15 cellular contexts compared by ENCODE assay signal in genomic region chr1:207234690-207235089, GRCh38.
DNase-seq lines count a peak whose midpoint lies in the region; ATAC-seq and TF ChIP-seq lines count a peak whose summit lies in the region.
"Had no signal": no experiment of that assay in that cellular context is flagged by ENCODE, and none has a peak within 500 bp of the region (broad histone marks: within the 10 kb centered on the region; RNA-seq: fewer than 3 reads in every experiment).

No MANE protein-coding gene starts in this region.

- H3K9me3 ChIP-seq in mammary epithelial cell (replicated peaks; ENCODE audit: insufficient read depth, low read length) (no peaks in the 10 kb centered on the region), breast epithelium (no peaks in the 10 kb centered on the region), PC-3 (ENCODE audit: low read length) (no peaks in the 10 kb centered on the region)
- H3K9me3 ChIP-seq: A549 had no signal

- DNase-seq in mammary epithelial cell = no peak
- DNase-seq in breast epithelium (ENCODE audit: low spot score in 2 of 2) = no peak
- no peak for DNase-seq in PC-3
- DNase-seq in type B pancreatic cell (ENCODE audit: extremely low spot score, unreplicated experiment) = no peak
- no peak for DNase-seq in activated naive CD4-positive, alpha-beta T cell treated with anti-CD3 and anti-CD28 coated beads, Interleukin-2, amount 10 ng/mL, durations not matched to agents 7 days and 5 days
- DNase-seq: 8988T; C1 segment of cervical spinal cord; CD4-positive, alpha-beta memory T cell; COR-L47; DMS153; DND-41; GOT3 had no signal

- H4K20me1 ChIP-seq in mammary epithelial cell (ENCODE audit: insufficient read depth, low read length) = no peaks in the 10 kb centered on the region
- no peaks in the 10 kb centered on the region for H4K20me1 ChIP-seq in PC-3 (ENCODE audit: low read length)

- intact Hi-C loops in mammary epithelial cell (cut with micrococcal nuclease) = no loop called here
- intact Hi-C loops in breast epithelium (cut with DNase I; ENCODE audit: low total_unique reads) = no loop called here
- intact Hi-C loops in PC-3 (cut with micrococcal nuclease) = no loop called here

- TF ChIP-seq CTCF in mammary epithelial cell (conservative IDR thresholded peaks at IDR 0.05 in 1 of 2, IDR thresholded peaks at IDR 0.05 in 1 of 2; ENCODE audit: extremely low read depth in 1 of 2, insufficient read depth in 1 of 2, low read depth in 1 of 2, low read length in 2 of 2) (no peak), breast epithelium (IDR thresholded peaks at IDR 0.05) (no peak), PC-3 (conservative IDR thresholded peaks at IDR 0.05; ENCODE audit: low read depth, low read length) (no peak), type B pancreatic cell (conservative IDR thresholded peaks at IDR 0.05) (no peak)

- H3K4me2 ChIP-seq in mammary epithelial cell (ENCODE audit: insufficient read depth, low read depth, low read length) = no peak overlapping the region
- no peak overlapping the region for H3K4me2 ChIP-seq in PC-3 (ENCODE audit: low read length)
- H3K4me2 ChIP-seq: A549 had no signal

- no peak overlapping the region for H3K4me3 Mint-ChIP-seq in type B pancreatic cell
- no peak overlapping the region for H3K4me3 Mint-ChIP-seq in activated naive CD4-positive, alpha-beta T cell treated with anti-CD3 and anti-CD28 coated beads, Interleukin-2, amount 10 ng/mL, durations not matched to agents 7 days and 5 days
- H3K4me3 Mint-ChIP-seq: CD4-positive, alpha-beta memory T cell had no signal

- H3K9ac ChIP-seq in mammary epithelial cell (ENCODE audit: insufficient read depth, low read length) = no peak overlapping the region
- H3K9ac ChIP-seq in PC-3 (ENCODE audit: low read length) = no peak overlapping the region

- H3F3A ChIP-seq in PC-3 (ENCODE audit: low read length, unreplicated experiment) = no peaks in the 10 kb centered on the region

- H3K4me3 ChIP-seq in mammary epithelial cell (replicated peaks in 1 of 3; ENCODE audit: insufficient read depth in 1 of 3, low read depth in 2 of 3, low read length in 3 of 3) = no peak overlapping the region
- H3K4me3 ChIP-seq in breast epithelium = no peak overlapping the region
- no peak overlapping the region for H3K4me3 ChIP-seq in PC-3 (ENCODE audit: low read length)
- H3K4me3 ChIP-seq: A549, HAP-1 had no signal

- dilution Hi-C loops in mammary epithelial cell (cut with HindIII; ENCODE audit: low sequenced_read_pairs) = no loop called here

- no peaks in the 10 kb centered on the region for H3K4me1 Mint-ChIP-seq in type B pancreatic cell (ENCODE audit: unreplicated experiment)
- H3K4me1 Mint-ChIP-seq in activated naive CD4-positive, alpha-beta T cell treated with anti-CD3 and anti-CD28 coated beads, Interleukin-2, amount 10 ng/mL, durations not matched to agents 7 days and 5 days = no peaks in the 10 kb centered on the region
- H3K4me1 Mint-ChIP-seq: CD4-positive, alpha-beta memory T cell had no signal

- no peaks in the 10 kb centered on the region for H3K9me2 ChIP-seq in PC-3 (replicated peaks; ENCODE audit: low read length)

- POLR2A ChIA-PET in PC-3 (lab: Charles Lee; ENCODE audit: unreplicated experiment) = no interaction called here

- H3K27ac ChIP-seq in mammary epithelial cell (ENCODE audit: insufficient read depth, low read depth, low read length) (no peak overlapping the region), breast epithelium (no peak overlapping the region), PC-3 (ENCODE audit: low read length) (no peak overlapping the region)
- H3K27ac ChIP-seq: A549 had no signal

- H3K27me3 ChIP-seq in mammary epithelial cell (ENCODE audit: insufficient read depth, low read length) (no peaks in the 10 kb centered on the region), breast epithelium (no peaks in the 10 kb centered on the region), PC-3 (ENCODE audit: low read length) (no peaks in the 10 kb centered on the region)

- H3K4me1 ChIP-seq in mammary epithelial cell (ENCODE audit: insufficient read depth, low read length) (peaks cover 10% of the 10 kb centered on the region), breast epithelium (no peaks in the 10 kb centered on the region), PC-3 (ENCODE audit: insufficient read depth, low read length) (peaks cover 13% of the 10 kb centered on the region)
- H3K4me1 ChIP-seq: HAP-1 had no signal

- CTCF ChIA-PET in mammary epithelial cell (lab: Charles Lee; ENCODE audit: low non-redundant PET) (no interaction called here), PC-3 (lab: Charles Lee) (no interaction called here)
- CTCF ChIA-PET in activated naive CD4-positive, alpha-beta T cell treated with anti-CD3 and anti-CD28 coated beads, Interleukin-2, amount 10 ng/mL, durations not matched to agents 7 days and 5 days (lab: Charles Lee) = no interaction called here

- peaks cover under 1% of the 10 kb centered on the region for H3K27me3 Mint-ChIP-seq in type B pancreatic cell
- no peaks in the 10 kb centered on the region for H3K27me3 Mint-ChIP-seq in activated naive CD4-positive, alpha-beta T cell treated with anti-CD3 and anti-CD28 coated beads, Interleukin-2, amount 10 ng/mL, durations not matched to agents 7 days and 5 days

- ATAC-seq in PC-3 (peak; percentile 54), GM21423 (IDR thresholded peaks at IDR 0.05; ENCODE audit: unreplicated experiment) (no peak)
- ATAC-seq: A549 had no signal

- H3K36me3 ChIP-seq in mammary epithelial cell (ENCODE audit: insufficient read depth, low read length) (no peaks in the 10 kb centered on the region), breast epithelium (no peaks in the 10 kb centered on the region), PC-3 (ENCODE audit: low read depth, low read length) (no peaks in the 10 kb centered on the region)
- H3K36me3 ChIP-seq: HAP-1 had no signal

- no peaks in the 10 kb centered on the region for H3K9me3 Mint-ChIP-seq in type B pancreatic cell
- peaks cover 3% of the 10 kb centered on the region for H3K9me3 Mint-ChIP-seq in activated naive CD4-positive, alpha-beta T cell treated with anti-CD3 and anti-CD28 coated beads, Interleukin-2, amount 10 ng/mL, durations not matched to agents 7 days and 5 days

- no peak for TF ChIP-seq POLR2A in breast epithelium (IDR thresholded peaks at IDR 0.05)

- peak overlapping the region; percentile 51 for H3K27ac Mint-ChIP-seq in type B pancreatic cell
- no peak overlapping the region for H3K27ac Mint-ChIP-seq in activated naive CD4-positive, alpha-beta T cell treated with anti-CD3 and anti-CD28 coated beads, Interleukin-2, amount 10 ng/mL, durations not matched to agents 7 days and 5 days

- H3K36me3 Mint-ChIP-seq in type B pancreatic cell = no peaks in the 10 kb centered on the region
- no peaks in the 10 kb centered on the region for H3K36me3 Mint-ChIP-seq in activated naive CD4-positive, alpha-beta T cell treated with anti-CD3 and anti-CD28 coated beads, Interleukin-2, amount 10 ng/mL, durations not matched to agents 7 days and 5 days
- H3K36me3 Mint-ChIP-seq: CD4-positive, alpha-beta memory T cell had no signal

- in situ Hi-C loops in mammary epithelial cell (cut with MboI; ENCODE audit: low sequenced_read_pairs in 2 of 2) = no loop called here

- no TSS peak for BruUV-seq in mammary epithelial cell (replicated peaks; lab: Mats Ljungman, UMichigan)
- BruUV-seq in PC-3 (replicated peaks; lab: Mats Ljungman, UMichigan) = no TSS peak

- H3K79me2 ChIP-seq in mammary epithelial cell (ENCODE audit: insufficient read depth, low read length) = no peaks in the 10 kb centered on the region
- H3K79me2 ChIP-seq in PC-3 (ENCODE audit: low read length) = no peaks in the 10 kb centered on the region

- H2AFZ ChIP-seq in mammary epithelial cell (ENCODE audit: low read depth, low read length) (peak overlapping the region; percentile 36), PC-3 (ENCODE audit: low read length) (no peak overlapping the region)
